ENCODE assay signal across 8 cellular contexts in the genomic region with DNA sequence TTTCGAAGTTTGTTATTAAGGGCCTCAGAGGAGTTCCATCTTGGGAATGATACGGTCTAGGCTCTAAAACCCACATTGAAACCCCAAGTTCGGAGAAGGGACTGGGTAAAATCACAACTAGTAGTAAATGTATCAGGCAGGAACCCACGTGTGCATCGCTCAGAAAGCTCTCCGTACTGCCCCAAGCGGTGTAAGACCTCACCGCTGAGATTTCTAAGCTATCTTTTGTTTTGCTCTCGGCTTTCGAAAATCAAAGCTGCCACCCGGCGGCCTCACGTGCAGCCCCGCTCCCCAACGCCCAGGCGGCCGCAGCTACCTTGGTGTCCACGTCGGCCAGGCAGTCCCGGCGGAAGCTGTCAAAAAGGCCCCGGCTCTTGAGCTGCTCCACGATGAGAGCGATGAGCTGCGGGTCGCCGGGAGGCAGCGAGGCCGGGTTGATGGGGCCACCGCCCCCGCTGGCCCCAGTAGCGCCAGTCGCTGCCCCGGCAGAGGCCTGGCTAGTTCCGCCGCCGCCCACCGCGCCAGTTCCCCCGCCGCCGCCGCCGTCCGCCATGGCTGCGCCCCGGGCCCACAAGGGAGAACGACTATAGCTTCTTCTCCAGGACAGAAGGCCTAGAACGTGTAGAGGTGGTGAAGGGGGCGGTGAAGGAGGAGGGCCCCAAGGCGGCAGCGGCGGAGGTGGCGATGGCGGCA. TPM values are rescaled to one million over a fixed set of nuclear protein-coding genes. Genes with fewer than 3 reads are reported as not detected.
DNase-seq lines count a peak whose midpoint lies in the region; ATAC-seq and TF ChIP-seq lines count a peak whose summit lies in the region.

No MANE protein-coding gene starts in this region.

- peak; percentile 54 for DNase-seq in AG04450 (ENCODE audit: low read depth, low spot score)
- DNase-seq in NCI-H446 treated with DMSO at 0.1 percent for 48 hours (lab: John Stamatoyannopoulos, UW), result peak; percentile 33
- DNase-seq in activated CD4-positive, alpha-beta T cell treated with anti-CD3 and anti-CD28 coated beads for 4 hours, result peak; percentile 66 to 70
- peak; percentile 59 for DNase-seq in left lobe of liver (ENCODE audit: low spot score)
- DNase-seq in stimulated activated CD4-positive, alpha-beta T cell treated with anti-CD3 and anti-CD28 coated beads, Interleukin-2, amount 100 ng/mL, for 4 hours (ENCODE audit: low read depth), result peak; percentile 55

- POLR2A ChIA-PET in AG04450 (lab: Yijun Ruan, JAX), result interaction anchor here (0.6 to 1.7 kb wide), 11 partner anchors 9 to 908 kb away, joined by 3 to 8 read pairs (median 3); a partner anchor contains a TSS

- H3K27ac ChIP-seq in AG04450 (ENCODE audit: low read depth, low read length) (peak overlapping the region; percentile 92), cingulate gyrus (ENCODE audit: low read depth, low read length) (peak overlapping the region; percentile 73)

- peak; percentile 41 for ATAC-seq in GM18870 (IDR thresholded peaks at IDR 0.05; ENCODE audit: unreplicated experiment)
- ATAC-seq in HG03135 (IDR thresholded peaks at IDR 0.05; ENCODE audit: unreplicated experiment), result peak; percentile 54
- peak; percentile 71 for ATAC-seq in left lobe of liver

- H3K9me3 ChIP-seq in AG04450 (ENCODE audit: control insufficient read depth, insufficient read depth, low read length), result no peaks in the 10 kb centered on the region

- CTCF ChIA-PET in AG04450 (lab: Charles Lee), result interaction anchor here (0.6 to 11.6 kb wide), 66 partner anchors 9 to 909 kb away, joined by 3 to 222 read pairs (median 6); a partner anchor contains a TSS

- H3K27me3 ChIP-seq in AG04450 (ENCODE audit: control insufficient read depth, insufficient read depth, low read length), result no peaks in the 10 kb centered on the region

- peak; percentile 77 for TF ChIP-seq CTCF in AG04450 (IDR thresholded peaks at IDR 0.05; ENCODE audit: low read depth, low read length)

- H3K4me3 ChIP-seq in AG04450 (ENCODE audit: low read depth, low read length), result peak overlapping the region; percentile 76

RNA-seq across cellular contexts. Expression of a gene that starts 0.4 kb away (rescaled TPM):
- polyA plus RNA-seq in AG04450 (2011; rRNA removed), result 81.7 and 96.7 TPM in 2 replicates
- 57.5 and 70.5 TPM in 2 replicates for polyA minus RNA-seq in AG04450 (2011; rRNA and poly(A)+ RNA removed)
- 12.1 TPM for total RNA-seq in left lobe of liver

Comparison
In these comparisons a context has a peak if more than half of its experiments do, and no peak if none do; other contexts are left out.
1. Peak in every context shown above with its lines: DNase-seq, ATAC-seq, H3K4me3 ChIP-seq and H3K27ac ChIP-seq.